Comparison of ENCODE assay signal across 13 cellular contexts in genomic region chr21:32519945-32520884, GRCh38.
DNase-seq lines count a peak whose midpoint lies in the region; ATAC-seq and TF ChIP-seq lines count a peak whose summit lies in the region.
"Had no signal": no experiment of that assay in that cellular context is flagged by ENCODE, and none has a peak within 500 bp of the region (broad histone marks: within the 10 kb centered on the region; RNA-seq: fewer than 3 reads in every experiment).

No MANE protein-coding gene starts in this region.

- no peak overlapping the region for H3K4me3 ChIP-seq in liver (ENCODE audit: low read depth in 1 of 3, low read length in 3 of 3)
- no peak overlapping the region for H3K4me3 ChIP-seq in spleen
- H3K4me3 ChIP-seq in aorta (ENCODE audit: low read length in 2 of 2), result no peak overlapping the region
- H3K4me3 ChIP-seq: colonic mucosa had no signal

- intact Hi-C loops in spleen (cut with DNase I; ENCODE audit: low total_unique reads), result no loop called here
- intact Hi-C loops in CD4-positive, alpha-beta T cell (cut with DNase I, micrococcal nuclease), result no loop called here
- intact Hi-C loops in aorta (cut with DNase I), result no loop called here

- TF ChIP-seq POLR2A in spleen (IDR thresholded peaks at IDR 0.05), result no peak

- no peaks in the 10 kb centered on the region for H3K4me1 Mint-ChIP-seq in CD4-positive, alpha-beta T cell (ENCODE audit: low read depth)
- H3K4me1 Mint-ChIP-seq in activated naive CD8-positive, alpha-beta T cell treated with anti-CD3 and anti-CD28 coated beads for 36 hours, result no peaks in the 10 kb centered on the region
- H3K4me1 Mint-ChIP-seq: activated CD8-positive, alpha-beta memory T cell treated with anti-CD3 and anti-CD28 coated beads, Interleukin-2, amount 10 ng/mL, durations not matched to agents 7 days and 5 days had no signal

- H3K27me3 Mint-ChIP-seq in CD4-positive, alpha-beta T cell, result no peaks in the 10 kb centered on the region
- no peaks in the 10 kb centered on the region for H3K27me3 Mint-ChIP-seq in activated naive CD8-positive, alpha-beta T cell treated with anti-CD3 and anti-CD28 coated beads for 36 hours
- H3K27me3 Mint-ChIP-seq: activated CD8-positive, alpha-beta memory T cell treated with anti-CD3 and anti-CD28 coated beads, Interleukin-2, amount 10 ng/mL, durations not matched to agents 7 days and 5 days; activated naive CD8-positive, alpha-beta T cell had no signal

- ATAC-seq in CD4-positive, alpha-beta T cell (ENCODE audit: poor library complexity), result no peak
- ATAC-seq in HG02678 (IDR thresholded peaks at IDR 0.05; ENCODE audit: unreplicated experiment) (no peak), aorta (ENCODE audit: low FRiP score) (no peak)
- ATAC-seq: activated CD8-positive, alpha-beta memory T cell treated with anti-CD3 and anti-CD28 coated beads, Interleukin-2, amount 10 ng/mL, durations not matched to agents 7 days and 5 days had no signal

- H3K4me1 ChIP-seq in liver (ENCODE audit: control insufficient read depth in 4 of 4, insufficient read depth in 4 of 4, low read length in 3 of 4) (no peaks in the 10 kb centered on the region), spleen (peaks cover 12 to 72% (median 39%) of the 10 kb centered on the region in 6 donors), aorta (ENCODE audit: control insufficient read depth in 1 of 2, insufficient read depth in 2 of 2, low read length in 2 of 2) (no peaks in the 10 kb centered on the region)
- H3K4me1 ChIP-seq: colonic mucosa had no signal

- H3K27ac ChIP-seq in liver (ENCODE audit: low read depth in 1 of 2, low read length in 2 of 2), result peak overlapping the region; percentile 52 to 68
- peak overlapping the region; percentile 63 to 81 (median 74) for H3K27ac ChIP-seq in spleen
- H3K27ac ChIP-seq in CD4-positive, alpha-beta T cell (ENCODE audit: low read depth, low read length), result no peak overlapping the region
- H3K27ac ChIP-seq in aorta (ENCODE audit: low read depth in 1 of 2, low read length in 2 of 2), result peak overlapping the region in 1 of 2 donors; percentile 13
- H3K27ac ChIP-seq: C4-2B, colonic mucosa had no signal

- 91% methylated on average over 12 of the region's 12 CpGs for WGBS in liver
- 80 to 84% (median 81%) methylated on average over 10 to 12 of the region's 12 CpGs for WGBS in spleen, 5 donors
- 82% methylated on average over 12 of the region's 12 CpGs for WGBS in aorta, 2 donors

- no peaks in the 10 kb centered on the region for H3K27me3 ChIP-seq in liver (ENCODE audit: control insufficient read depth in 4 of 4, insufficient read depth in 4 of 4, low read length in 3 of 4)
- no peaks in the 10 kb centered on the region for H3K27me3 ChIP-seq in spleen (replicated peaks in 1 of 7)
- no peaks in the 10 kb centered on the region for H3K27me3 ChIP-seq in CD4-positive, alpha-beta T cell (ENCODE audit: control insufficient read depth, insufficient read depth, low read length)
- H3K27me3 ChIP-seq in aorta (ENCODE audit: control insufficient read depth in 1 of 2, insufficient read depth in 2 of 2, low read length in 1 of 2), result no peaks in the 10 kb centered on the region
- H3K27me3 ChIP-seq: colonic mucosa had no signal

- H3K36me3 Mint-ChIP-seq in CD4-positive, alpha-beta T cell (ENCODE audit: low read depth), result no peaks in the 10 kb centered on the region
- no peaks in the 10 kb centered on the region for H3K36me3 Mint-ChIP-seq in activated naive CD8-positive, alpha-beta T cell treated with anti-CD3 and anti-CD28 coated beads for 36 hours
- H3K36me3 Mint-ChIP-seq: activated CD8-positive, alpha-beta memory T cell treated with anti-CD3 and anti-CD28 coated beads, Interleukin-2, amount 10 ng/mL, durations not matched to agents 7 days and 5 days had no signal

- H3K36me3 ChIP-seq in liver (ENCODE audit: control insufficient read depth in 4 of 4, insufficient read depth in 3 of 4, low read depth in 1 of 4, low read length in 3 of 4), result no peaks in the 10 kb centered on the region
- H3K36me3 ChIP-seq in spleen, result peaks cover 0 to under 1% (median 0%) of the 10 kb centered on the region in 6 donors
- no peaks in the 10 kb centered on the region for H3K36me3 ChIP-seq in aorta (ENCODE audit: control insufficient read depth in 1 of 2, insufficient read depth in 2 of 2, low read length in 1 of 2)
- H3K36me3 ChIP-seq: colonic mucosa had no signal

- H3K9me3 Mint-ChIP-seq in CD4-positive, alpha-beta T cell, result no peaks in the 10 kb centered on the region
- peaks cover 2% of the 10 kb centered on the region for H3K9me3 Mint-ChIP-seq in activated naive CD8-positive, alpha-beta T cell treated with anti-CD3 and anti-CD28 coated beads for 36 hours

- no peak overlapping the region for H3K27ac Mint-ChIP-seq in CD4-positive, alpha-beta T cell
- no peak overlapping the region for H3K27ac Mint-ChIP-seq in activated naive CD8-positive, alpha-beta T cell treated with anti-CD3 and anti-CD28 coated beads for 36 hours
- H3K27ac Mint-ChIP-seq: activated CD8-positive, alpha-beta memory T cell treated with anti-CD3 and anti-CD28 coated beads, Interleukin-2, amount 10 ng/mL, durations not matched to agents 7 days and 5 days; activated naive CD8-positive, alpha-beta T cell had no signal

- TF ChIP-seq CTCF in liver (IDR thresholded peaks at IDR 0.05; ENCODE audit: low read depth, low read length, missing input control) (no peak), spleen (IDR thresholded peaks at IDR 0.05 in 8 of 11, conservative IDR thresholded peaks at IDR 0.05 in 3 of 11) (no peak)
- no peak for TF ChIP-seq CTCF in CD4-positive, alpha-beta T cell (IDR thresholded peaks at IDR 0.05)

- H3K9ac ChIP-seq in liver (ENCODE audit: low read depth in 1 of 2, low read length in 2 of 2), result no peak overlapping the region

- H3K4me3 Mint-ChIP-seq in CD4-positive, alpha-beta T cell, result no peak overlapping the region
- no peak overlapping the region for H3K4me3 Mint-ChIP-seq in activated naive CD8-positive, alpha-beta T cell treated with anti-CD3 and anti-CD28 coated beads for 36 hours
- H3K4me3 Mint-ChIP-seq: activated CD8-positive, alpha-beta memory T cell treated with anti-CD3 and anti-CD28 coated beads, Interleukin-2, amount 10 ng/mL, durations not matched to agents 7 days and 5 days; activated naive CD8-positive, alpha-beta T cell had no signal

- peak; percentile 27 for DNase-seq in M059J (ENCODE audit: low read depth)
- peak; percentile 11 for DNase-seq in astrocyte of the hippocampus (ENCODE audit: low read depth, low spot score)
- no peak for DNase-seq in spleen
- no peak for DNase-seq in CD4-positive, alpha-beta T cell
- DNase-seq in aorta, result no peak
- no peak for DNase-seq in activated naive CD8-positive, alpha-beta T cell treated with anti-CD3 and anti-CD28 coated beads for 36 hours
- DNase-seq: activated CD8-positive, alpha-beta memory T cell treated with anti-CD3 and anti-CD28 coated beads, Interleukin-2, amount 10 ng/mL, durations not matched to agents 7 days and 5 days; colonic mucosa; MM.1S had no signal

- POLR2A ChIA-PET in CD4-positive, alpha-beta T cell (lab: Charles Lee), result no interaction called here

- H3K9me3 ChIP-seq in liver (ENCODE audit: control insufficient read depth in 4 of 4, low read length in 3 of 4) (no peaks in the 10 kb centered on the region), spleen (peaks cover 0 to 14% (median 0%) of the 10 kb centered on the region in 8 donors), aorta (ENCODE audit: control insufficient read depth, low read length) (no peaks in the 10 kb centered on the region)
- no peaks in the 10 kb centered on the region for H3K9me3 ChIP-seq in CD4-positive, alpha-beta T cell (ENCODE audit: control insufficient read depth, low read length)
- H3K9me3 ChIP-seq: colonic mucosa had no signal

- no peak for TF ChIP-seq RAD21 in liver (IDR thresholded peaks at IDR 0.05)

- CTCF ChIA-PET in CD4-positive, alpha-beta T cell (lab: Charles Lee), result no interaction called here

TF ChIP-seq in liver, 16 proteins besides CTCF, POLR2A, EP300 and RAD21:
- no peak for TF ChIP-seq FOXA1 (IDR thresholded peaks at IDR 0.05)
- no peak for TF ChIP-seq MAX (IDR thresholded peaks at IDR 0.05)
- TF ChIP-seq JUND (IDR thresholded peaks at IDR 0.05), result no peak
- TF ChIP-seq TAF1 (conservative IDR thresholded peaks at IDR 0.05), result no peak
- TF ChIP-seq SP1 (IDR thresholded peaks at IDR 0.05), result no peak
- TF ChIP-seq RXRA (IDR thresholded peaks at IDR 0.05), result no peak
- no peak for TF ChIP-seq HNF4G (IDR thresholded peaks at IDR 0.05)
- TF ChIP-seq HNF4A (conservative IDR thresholded peaks at IDR 0.05), result no peak

Comparison
In these comparisons a context has a peak if more than half of its experiments do, and no peak if none do; other contexts are left out.
1. DNase-seq: peak in M059J (single experiment) and astrocyte of the hippocampus (single experiment); none in spleen (single experiment), CD4-positive, alpha-beta T cell (0 of 10), aorta (0 of 2) and activated naive CD8-positive, alpha-beta T cell treated with anti-CD3 and anti-CD28 coated beads for 36 hours (single experiment).